ENCODE assay signal across 8 cellular contexts in the genomic region with DNA sequence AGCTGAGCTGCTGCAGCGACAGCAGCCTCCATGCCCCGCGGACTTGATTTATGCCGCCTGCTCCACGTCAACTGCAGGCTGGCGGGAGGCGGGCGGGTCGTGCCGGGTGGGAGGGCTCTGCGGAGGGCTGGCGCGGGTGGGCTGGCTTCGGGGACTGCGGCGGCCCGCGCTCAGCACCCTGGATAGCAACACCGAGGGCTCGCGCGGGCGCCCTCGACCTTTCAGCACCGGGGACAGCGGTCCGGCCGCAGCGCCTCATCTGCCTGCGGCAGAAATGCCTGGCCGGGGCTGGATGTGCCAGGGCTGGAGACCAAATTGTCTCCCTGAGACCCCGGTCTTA. TPM values are rescaled to one million over a fixed set of nuclear protein-coding genes. Genes with fewer than 3 reads are reported as not detected.
DNase-seq lines count a peak whose midpoint lies in the region; ATAC-seq lines count a peak whose summit lies in the region.

No MANE protein-coding gene starts in this region.

- peaks cover 3% of the 10 kb centered on the region for H3K36me3 Mint-ChIP-seq in activated CD4-positive, alpha-beta T cell treated with anti-CD3 and anti-CD28 coated beads for 36 hours (ENCODE audit: low read depth)

- H3K27me3 Mint-ChIP-seq in activated CD4-positive, alpha-beta T cell treated with anti-CD3 and anti-CD28 coated beads for 36 hours, result peaks cover 46% of the 10 kb centered on the region

- no peak overlapping the region for H3K27ac Mint-ChIP-seq in activated CD4-positive, alpha-beta T cell treated with anti-CD3 and anti-CD28 coated beads for 36 hours

- intact Hi-C loops in activated CD4-positive, alpha-beta T cell treated with anti-CD3 and anti-CD28 coated beads for 36 hours (cut with DNase I, micrococcal nuclease), result loop anchor here (2.0 to 5.0 kb wide), 4 partner anchors 133 to 242 kb away; a partner anchor contains a TSS

- H3K4me3 Mint-ChIP-seq in activated CD4-positive, alpha-beta T cell treated with anti-CD3 and anti-CD28 coated beads for 36 hours, result no peak overlapping the region

- H3K27me3 ChIP-seq in layer of hippocampus (ENCODE audit: control insufficient read depth, insufficient read depth, low read length), result no peaks in the 10 kb centered on the region

- peak; percentile 66 for ATAC-seq in HG02938 (IDR thresholded peaks at IDR 0.05; ENCODE audit: unreplicated experiment)
- ATAC-seq in activated CD4-positive, alpha-beta T cell treated with anti-CD3 and anti-CD28 coated beads for 36 hours, result no peak
- ATAC-seq in HG03025 (IDR thresholded peaks at IDR 0.05; ENCODE audit: low FRiP score, unreplicated experiment), result no peak

- H3K4me1 Mint-ChIP-seq in activated CD4-positive, alpha-beta T cell treated with anti-CD3 and anti-CD28 coated beads for 36 hours, result peaks cover 14% of the 10 kb centered on the region

- DNase-seq in GM04504 (ENCODE audit: low read depth) (peak; percentile 24), NCI-H2227 (lab: John Stamatoyannopoulos, UW; ENCODE audit: unreplicated experiment) (peak; percentile 82)
- DNase-seq in activated CD4-positive, alpha-beta T cell treated with anti-CD3 and anti-CD28 coated beads for 36 hours, result peak; percentile 85
- peak; percentile 52 for DNase-seq in stimulated activated CD4-positive, alpha-beta T cell treated with anti-CD3 and anti-CD28 coated beads, Interleukin-4, amount 100 ng/mL, for 24 hours

- H3K27ac ChIP-seq in cingulate gyrus (ENCODE audit: low read depth, low read length) (peak overlapping the region; percentile 81), layer of hippocampus (ENCODE audit: low read depth, low read length) (peak overlapping the region; percentile 64)

- POLR2A ChIA-PET in activated CD4-positive, alpha-beta T cell treated with anti-CD3 and anti-CD28 coated beads for 36 hours (lab: Charles Lee), result no interaction called here

- H3K9me3 Mint-ChIP-seq in activated CD4-positive, alpha-beta T cell treated with anti-CD3 and anti-CD28 coated beads for 36 hours (ENCODE audit: low read depth), result peaks cover 5% of the 10 kb centered on the region

- CTCF ChIA-PET in activated CD4-positive, alpha-beta T cell treated with anti-CD3 and anti-CD28 coated beads for 36 hours (lab: Charles Lee), result no interaction called here

RNA-seq across cellular contexts. Expression of a gene that starts 0.8 kb away (rescaled TPM):
- total RNA-seq in activated CD4-positive, alpha-beta T cell treated with anti-CD3 and anti-CD28 coated beads for 36 hours, result under 1 TPM; 0.18 to 0.27 TPM

Comparison
In these comparisons a context has a peak if more than half of its experiments do, and no peak if none do; other contexts are left out.
1. DNase-seq: peak in every context shown above with its lines; median percentile 85 in activated CD4-positive, alpha-beta T cell treated with anti-CD3 and anti-CD28 coated beads for 36 hours; 82 in NCI-H2227; 52 in stimulated activated CD4-positive, alpha-beta T cell treated with anti-CD3 and anti-CD28 coated beads, Interleukin-4, amount 100 ng/mL, for 24 hours; 24 in GM04504.